Comparison of ENCODE assay signal across 21 cellular contexts in the genomic region with DNA sequence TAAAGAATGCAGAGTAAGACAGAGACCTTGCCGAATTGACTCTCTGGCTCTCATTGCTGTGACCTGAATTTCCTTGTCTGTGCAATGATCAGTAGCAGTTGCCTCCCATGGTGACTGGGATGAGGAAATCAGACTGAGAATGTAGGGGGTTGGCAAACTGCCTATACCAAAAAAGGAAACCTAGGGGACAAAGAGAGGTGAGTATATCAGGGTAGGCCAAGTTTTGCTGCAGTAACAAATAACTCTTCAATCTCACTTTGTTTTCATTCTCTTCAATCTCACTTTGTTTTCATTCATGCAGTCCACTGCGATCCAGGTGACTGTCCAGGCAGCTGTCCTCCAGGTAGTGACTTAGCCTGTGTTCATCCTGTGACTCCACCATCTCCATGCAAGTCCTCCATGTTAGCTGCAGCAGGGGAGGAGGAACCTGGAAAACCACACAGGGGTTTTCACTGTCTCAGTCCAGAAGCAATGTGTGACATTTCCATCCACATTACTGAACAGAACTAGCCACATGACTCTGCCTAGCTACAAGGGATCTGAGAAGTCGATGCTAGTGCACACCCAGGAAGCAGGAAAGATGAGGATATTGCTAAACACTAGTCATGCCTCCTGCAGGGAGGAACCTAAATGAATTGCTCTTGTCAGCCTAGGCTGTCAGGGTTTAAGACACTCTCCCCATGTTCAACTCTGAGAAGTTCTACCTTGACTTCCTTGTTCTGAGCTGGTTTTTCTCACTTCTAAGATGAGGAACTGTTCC. TPM values are rescaled to one million over a fixed set of nuclear protein-coding genes. Genes with fewer than 3 reads are reported as not detected.
DNase-seq lines count a peak whose midpoint lies in the region; ATAC-seq, FAIRE-seq and TF ChIP-seq lines count a peak whose summit lies in the region.
"Had no signal": no experiment of that assay in that cellular context is flagged by ENCODE, and none has a peak within 500 bp of the region (broad histone marks: within the 10 kb centered on the region; RNA-seq: fewer than 3 reads in every experiment).

No MANE protein-coding gene starts in this region.

- intact Hi-C loops in colonic mucosa (cut with DNase I) (no loop called here), HepG2 (cut with micrococcal nuclease; ENCODE audit: unreplicated experiment) (no loop called here), ascending aorta (cut with DNase I) (no loop called here)

- H3K27ac ChIP-seq in colonic mucosa (no peak overlapping the region), HepG2 (ENCODE audit: extremely low read length, insufficient read depth, low read length) (no peak overlapping the region), ascending aorta (no peak overlapping the region)
- H3K27ac ChIP-seq: BLaER1, KMS-11 had no signal

- no peaks in the 10 kb centered on the region for H3K9me3 ChIP-seq in colonic mucosa
- H3K9me3 ChIP-seq in HepG2 (ENCODE audit: low read length) = no peaks in the 10 kb centered on the region
- H3K9me3 ChIP-seq in ascending aorta = no peaks in the 10 kb centered on the region
- H3K9me3 ChIP-seq: BLaER1 had no signal

- POLR2A ChIA-PET in HepG2 (lab: Yijun Ruan, JAX) = no interaction called here

- in situ Hi-C loops in HepG2 (cut with HindIII; ENCODE audit: extremely low pct_ligation_motif_present, low pct_unique_long_range_greater_than_20kb) = no loop called here

- H3K36me3 ChIP-seq in colonic mucosa (no peaks in the 10 kb centered on the region), HepG2 (replicated peaks in 1 of 2; ENCODE audit: control insufficient read depth in 1 of 2, insufficient read depth in 2 of 2, low read length in 2 of 2) (no peaks in the 10 kb centered on the region), ascending aorta (no peaks in the 10 kb centered on the region)
- H3K36me3 ChIP-seq: BLaER1 had no signal

- no peak for ATAC-seq in HepG2
- ATAC-seq: CD8-positive, alpha-beta T cell had no signal

- H3K27me3 ChIP-seq in colonic mucosa = no peaks in the 10 kb centered on the region
- peaks cover 4 to 29% of the 10 kb centered on the region in 2 experiments; a peak in 2 of 5 replicates for H3K27me3 ChIP-seq in HepG2 (ENCODE audit: control insufficient read depth in 1 of 2, insufficient read depth in 2 of 2, low read length in 2 of 2)
- no peaks in the 10 kb centered on the region for H3K27me3 ChIP-seq in ascending aorta
- H3K27me3 ChIP-seq: BLaER1 had no signal

- H4K20me1 ChIP-seq in HepG2 (ENCODE audit: insufficient read depth, low read length) = no peaks in the 10 kb centered on the region
- H4K20me1 ChIP-seq: BLaER1 had no signal

- no peak overlapping the region for H3K9ac ChIP-seq in colonic mucosa (ENCODE audit: low read depth in 2 of 2, low read length in 2 of 2)
- no peak overlapping the region for H3K9ac ChIP-seq in HepG2 (ENCODE audit: insufficient read depth, low read depth, low read length)
- H3K9ac ChIP-seq: BLaER1, KMS-11 had no signal

- 0% methylated on average over 2 of the region's 3 CpGs for WGBS in HepG2 (ENCODE audit: low lambda C conversion rate)

- no peak for FAIRE-seq in HepG2 (lab: Jason Lieb, UNC)

- H2AFZ ChIP-seq in HepG2 (ENCODE audit: low read length) = no peak overlapping the region

- H3K4me3 ChIP-seq in colonic mucosa (no peak overlapping the region), HepG2 (replicated peaks in 1 of 3; ENCODE audit: insufficient read depth in 1 of 3, low read depth in 2 of 3, low read length in 3 of 3) (no peak overlapping the region), ascending aorta (no peak overlapping the region)
- H3K4me3 ChIP-seq: BLaER1 had no signal

- H3K79me2 ChIP-seq in HepG2 (ENCODE audit: insufficient read depth, low read length) = no peaks in the 10 kb centered on the region

- no peaks in the 10 kb centered on the region for H3K4me1 ChIP-seq in colonic mucosa
- peaks cover 6% of the 10 kb centered on the region; the same call in 1 of the 2 replicates for H3K4me1 ChIP-seq in HepG2 (ENCODE audit: insufficient read depth, low read length)
- no peaks in the 10 kb centered on the region for H3K4me1 ChIP-seq in ascending aorta
- H3K4me1 ChIP-seq: BLaER1 had no signal

- BruUV-seq in HepG2 (replicated peaks; lab: Mats Ljungman, UMichigan) = no TSS peak

- TF ChIP-seq EP300 in HepG2 (IDR thresholded peaks at IDR 0.05; ENCODE audit: low read depth in 2 of 2, low read length in 2 of 2) (no peak), HepG2 (CRISPR knock-in tag; IDR thresholded peaks at IDR 0.05; ENCODE audit: borderline replicate concordance) (no peak)

- CTCF ChIA-PET in HepG2 (lab: Yijun Ruan, JAX; ENCODE audit: low intra/inter-chr PET ratio, low total read pairs) = no interaction called here

- DNase-seq in COR-L47 (lab: John Stamatoyannopoulos, UW) (peak; percentile 3), NCI-H69 (lab: John Stamatoyannopoulos, UW) (peak; percentile 24), colonic mucosa (peak; percentile 19), HepG2 (ENCODE audit: low spot score) (no peak), ascending aorta (ENCODE audit: low spot score in 2 of 2) (no peak), NCI-H1417 treated with DMSO at 0.1 percent for 48 hours (lab: John Stamatoyannopoulos, UW) (no peak)
- no peak for DNase-seq in stimulated activated CD4-positive, alpha-beta T cell treated with anti-CD3 and anti-CD28 coated beads, Interleukin-4, amount 100 ng/mL, for 1 hour
- DNase-seq: DMS53; NCI-H1092; NCI-H2081 treated with DMSO at 0.1 percent for 48 hours; NCI-H748 treated with DMSO at 0.1 percent for 48 hours; NK-92 treated with Interleukin-12 subunit alpha and Interleukin-12 subunit beta, amount 100 ng/mL, for 24 hours; SHP77 had no signal

- no peak for TF ChIP-seq RAD21 in HepG2 (CRISPR knock-in tag; IDR thresholded peaks at IDR 0.05)

- no peak for TF ChIP-seq POLR2A in HepG2 (IDR thresholded peaks at IDR 0.05; ENCODE audit: insufficient read depth in 1 of 2, low read depth in 2 of 2, low read length in 2 of 2)

- TF ChIP-seq CTCF in colonic mucosa (IDR thresholded peaks at IDR 0.05) (no peak), HepG2 (CRISPR knock-in tag; IDR thresholded peaks at IDR 0.05) (no peak), ascending aorta (IDR thresholded peaks at IDR 0.05) (no peak)

- no peak overlapping the region for H3K4me2 ChIP-seq in HepG2 (ENCODE audit: low read depth, low read length)
- H3K4me2 ChIP-seq: BLaER1, KMS-11 had no signal

TF ChIP-seq in HepG2, 621 proteins besides CTCF, POLR2A, EP300 and RAD21:
- peak; percentile 70; the same call in 1 of the 2 replicates for TF ChIP-seq ZNF12 (CRISPR knock-in tag; IDR thresholded peaks at IDR 0.05)
- no peak for TF ChIP-seq SRSF9 (IDR thresholded peaks at IDR 0.05; ENCODE audit: borderline replicate concordance, insufficient read depth, low read depth, low read length, poor library complexity, severe bottlenecking)
TF ChIP-seq in HepG2: peak in this region for 1.

RNA-seq across cellular contexts. Expression of a gene that starts 26.0 kb away (rescaled TPM):
- total RNA-seq in colonic mucosa (not detected), HepG2 (2016; rRNA removed; fragmentation: Illumina TruSeq; extraction: Trizol) (not detected in 2 replicates), ascending aorta (not detected)
- not detected in 2 replicates for total RNA-seq in HepG2 (2016; cell fraction: cytosol; rRNA removed; fragmentation: Illumina TruSeq; extraction: Trizol; ENCODE audit: low read depth)
- not detected in 2 replicates for total RNA-seq in HepG2 (2016; cell fraction: insoluble cytoplasmic fraction; rRNA removed; fragmentation: Illumina TruSeq; extraction: Trizol)
- total RNA-seq in HepG2 (2016; cell fraction: membrane; rRNA removed; fragmentation: Illumina TruSeq; extraction: Trizol) = not detected in 2 replicates
- not detected in 2 replicates for total RNA-seq in HepG2 (2016; cell fraction: nucleus; rRNA removed; fragmentation: Illumina TruSeq; extraction: Trizol)
- not detected in 2 replicates for polyA plus RNA-seq in HepG2 (2011; rRNA removed)
- not detected in 2 replicates for polyA plus RNA-seq in HepG2 (2011; cell fraction: cytosol; rRNA removed)
- polyA plus RNA-seq in HepG2 (2011; cell fraction: nucleus; rRNA removed) = not detected in 2 replicates
- not detected in 2 replicates for polyA plus RNA-seq in HepG2 (2012)
- not detected in 2 replicates for polyA plus RNA-seq in HepG2 (2016; cell fraction: cytosol; fragmentation: Illumina TruSeq; extraction: Trizol; ENCODE audit: low read depth)
- polyA plus RNA-seq in HepG2 (2016; cell fraction: insoluble cytoplasmic fraction; fragmentation: Illumina TruSeq; extraction: Trizol; ENCODE audit: low read depth) = not detected in 2 replicates
- not detected in 2 replicates for polyA plus RNA-seq in HepG2 (2016; cell fraction: membrane; fragmentation: Illumina TruSeq; extraction: Trizol; ENCODE audit: low read depth)
- not detected in 2 replicates for polyA plus RNA-seq in HepG2 (2016; cell fraction: nucleus; fragmentation: Illumina TruSeq; extraction: Trizol; ENCODE audit: insufficient read depth, low read depth)
- not detected in 2 replicates for polyA minus RNA-seq in HepG2 (2011; rRNA and poly(A)+ RNA removed; ENCODE audit: low replicate concordance)
- not detected in 2 replicates for polyA minus RNA-seq in HepG2 (2011; cell fraction: cytosol; rRNA and poly(A)+ RNA removed)
- polyA minus RNA-seq in HepG2 (2011; cell fraction: nucleus; rRNA and poly(A)+ RNA removed) = not detected in 2 replicates
- total RNA-seq: A673; CD8-positive, alpha-beta T cell; H4; M059J; NCI-H460; RPMI7951 had no signal

Comparison
In these comparisons a context has a peak if more than half of its experiments do, and no peak if none do; other contexts are left out.
1. DNase-seq: peak in COR-L47 (single experiment), NCI-H69 (single experiment) and colonic mucosa (single experiment); none in HepG2 (single experiment), stimulated activated CD4-positive, alpha-beta T cell treated with anti-CD3 and anti-CD28 coated beads, Interleukin-4, amount 100 ng/mL, for 1 hour (single experiment), ascending aorta (0 of 2) and NCI-H1417 treated with DMSO at 0.1 percent for 48 hours (single experiment).